Comparison of ENCODE assay signal across 8 cellular contexts in the genomic region with DNA sequence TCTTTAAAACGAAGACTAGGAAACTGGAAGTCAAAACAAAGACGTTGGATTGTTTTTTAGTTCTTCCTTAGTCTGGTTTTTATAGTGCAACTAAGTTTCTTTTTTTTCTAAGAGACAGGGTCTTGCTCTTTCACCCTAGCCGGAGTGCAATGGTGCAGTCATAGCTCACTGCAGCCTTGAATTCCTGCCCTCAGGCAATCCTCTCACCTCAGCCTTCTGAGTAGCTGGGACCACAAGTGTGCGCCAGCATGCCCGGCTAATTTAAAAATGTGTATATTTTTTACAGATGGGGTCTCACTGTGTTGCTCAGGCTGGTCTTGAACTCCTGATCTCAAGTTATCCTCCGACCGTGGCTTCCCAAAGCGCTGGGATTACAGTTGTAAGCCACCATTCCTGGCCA. TPM values are rescaled to one million over a fixed set of nuclear protein-coding genes. Genes with fewer than 3 reads are reported as not detected.
"Had no signal": no experiment of that assay in that cellular context is flagged by ENCODE, and none has a peak within 500 bp of the region (broad histone marks: within the 10 kb centered on the region; RNA-seq: fewer than 3 reads in every experiment).

No MANE protein-coding gene starts in this region.

- H3K9me3 ChIP-seq: HAP-1 had no signal

- H2AFZ ChIP-seq: GM23248 had no signal

- DNase-seq: GM23248, GOT3, H7, HFFc6, IMR-90 had no signal

- ATAC-seq: HCT116, K562 had no signal

- H3K9ac ChIP-seq: GM23248 had no signal

- H3K27ac Mint-ChIP-seq: HFFc6 had no signal

- H3K27ac ChIP-seq: GM23248 had no signal

- H3K4me3 ChIP-seq: GM23248, HAP-1, K562 had no signal

- H3K4me3 Mint-ChIP-seq: HFFc6 had no signal

RNA-seq across cellular contexts. Expression of gene FAM151B, which starts 52.4 kb away (rescaled TPM):
- total RNA-seq: H7 had no signal
